25 cellular contexts compared by ENCODE assay signal in genomic region chr12:44053550-44054243, GRCh38.
DNase-seq lines count a peak whose midpoint lies in the region; ATAC-seq, FAIRE-seq and TF ChIP-seq lines count a peak whose summit lies in the region.
"Had no signal": no experiment of that assay in that cellular context is flagged by ENCODE, and none has a peak within 500 bp of the region (broad histone marks: within the 10 kb centered on the region; RNA-seq: fewer than 3 reads in every experiment).

No MANE protein-coding gene starts in this region.

- dilution Hi-C loops in keratinocyte (cut with MboI; ENCODE audit: extremely low pct_ligation_motif_present, low sequenced_read_pairs): no loop called here

- TF ChIP-seq POLR2A in H54 (IDR thresholded peaks at IDR 0.05; ENCODE audit: low read depth, low read length): no peak

- CTCF ChIA-PET in AG04449 (lab: Yijun Ruan, JAX): no interaction called here
- CTCF ChIA-PET in activated CD8-positive, alpha-beta T cell treated with anti-CD3 and anti-CD28 coated beads for 36 hours (lab: Charles Lee): no interaction called here

- H3K27ac Mint-ChIP-seq in activated CD8-positive, alpha-beta T cell treated with anti-CD3 and anti-CD28 coated beads for 36 hours: no peak overlapping the region
- H3K27ac Mint-ChIP-seq: activated CD4-positive, alpha-beta T cell treated with anti-CD3 and anti-CD28 coated beads, Interleukin-2, amount 10 ng/mL, durations not matched to agents 7 days and 5 days; naive thymus-derived CD8-positive, alpha-beta T cell had no signal

- no peaks in the 10 kb centered on the region for H3K9me1 ChIP-seq in keratinocyte (ENCODE audit: control insufficient read depth, extremely low read depth, insufficient read depth, low read length)

- H3K36me3 ChIP-seq in bronchial epithelial cell (ENCODE audit: control insufficient read depth, insufficient read depth, low read length): no peaks in the 10 kb centered on the region
- no peaks in the 10 kb centered on the region for H3K36me3 ChIP-seq in keratinocyte (ENCODE audit: control insufficient read depth in 2 of 2, extremely low read depth in 1 of 2, insufficient read depth in 2 of 2, low read length in 2 of 2)
- H3K36me3 ChIP-seq: HAP-1, lower lobe of right lung, SJSA1, upper lobe of right lung had no signal

- H3K27me3 ChIP-seq in bronchial epithelial cell (ENCODE audit: control insufficient read depth, insufficient read depth, low read length) (no peaks in the 10 kb centered on the region), keratinocyte (ENCODE audit: control insufficient read depth, extremely low read depth, insufficient read depth, low read length) (no peaks in the 10 kb centered on the region)
- H3K27me3 ChIP-seq: SJSA1, upper lobe of right lung had no signal

- H4K20me1 ChIP-seq in keratinocyte (ENCODE audit: control insufficient read depth, extremely low read depth, insufficient read depth, low read length): no peaks in the 10 kb centered on the region

- FAIRE-seq in bronchial epithelial cell (lab: Jason Lieb, UNC) (no peak), keratinocyte (lab: Jason Lieb, UNC) (peak; percentile 39), H54 (lab: Jason Lieb, UNC) (no peak)
- FAIRE-seq: G401.6, HTR-8/SVneo, TTC549 had no signal

- no peak overlapping the region for H3K9ac ChIP-seq in keratinocyte (ENCODE audit: control insufficient read depth, extremely low read depth, insufficient read depth, low read length)

- DNase-seq in AG04449 (ENCODE audit: low read depth, low spot score) (peak; percentile 23), HS-5 (ENCODE audit: low read depth) (peak; percentile 37), bronchial epithelial cell (ENCODE audit: low read depth) (peak; percentile 50), keratinocyte (ENCODE audit: low read depth, low spot score) (no peak), NCI-H69 (lab: John Stamatoyannopoulos, UW) (no peak), GF-D8 (lab: John Stamatoyannopoulos, UW) (no peak), H54 (ENCODE audit: insufficient read length, low spot score) (no peak)
- DNase-seq in activated CD8-positive, alpha-beta T cell treated with anti-CD3 and anti-CD28 coated beads for 36 hours: no peak
- DNase-seq: activated CD4-positive, alpha-beta T cell treated with anti-CD3 and anti-CD28 coated beads, Interleukin-2, amount 10 ng/mL, durations not matched to agents 7 days and 5 days; activated naive CD4-positive, alpha-beta T cell treated with anti-CD3 and anti-CD28 coated beads, Interleukin-2, amount 50 U/mL, for 16 hours; Caco-2; foreskin melanocyte; lower lobe of right lung; naive thymus-derived CD8-positive, alpha-beta T cell; NCI-H2029 treated with DMSO at 0.1 percent for 48 hours; NCI-H524; psoas muscle; stimulated activated naive CD8-positive, alpha-beta T cell treated with anti-CD3 and anti-CD28 coated beads, Interleukin-15, Interleukin-2, amounts not matched to agents 100 U/mL and 50 U/mL, for 24 hours; upper lobe of right lung had no signal

- H3K4me2 ChIP-seq in keratinocyte (ENCODE audit: control insufficient read depth, extremely low read depth, insufficient read depth, low read depth, low read length): peak overlapping the region; percentile 58

- no peak overlapping the region for H3K27ac ChIP-seq in keratinocyte (ENCODE audit: control insufficient read depth, insufficient read depth, low read length)
- H3K27ac ChIP-seq: lower lobe of right lung, psoas muscle, SJSA1, upper lobe of right lung had no signal

- H3K9me3 ChIP-seq in keratinocyte (ENCODE audit: control insufficient read depth, low read depth, low read length): no peaks in the 10 kb centered on the region
- H3K9me3 ChIP-seq: Caco-2, HAP-1, lower lobe of right lung, psoas muscle, SJSA1, upper lobe of right lung had no signal

- H3K79me2 ChIP-seq in keratinocyte (ENCODE audit: control insufficient read depth, insufficient read depth, low read length): no peaks in the 10 kb centered on the region

- peaks cover 15% of the 10 kb centered on the region for H3K4me1 ChIP-seq in keratinocyte (ENCODE audit: control insufficient read depth, extremely low read depth, insufficient read depth, low read length)
- H3K4me1 ChIP-seq: Caco-2, HAP-1, lower lobe of right lung, psoas muscle, SJSA1, upper lobe of right lung had no signal

- no peak overlapping the region for H3K4me3 ChIP-seq in AG04449 (ENCODE audit: low read depth, low read length)
- no peak overlapping the region for H3K4me3 ChIP-seq in bronchial epithelial cell (ENCODE audit: low read depth, low read length)
- no peak overlapping the region for H3K4me3 ChIP-seq in keratinocyte (ENCODE audit: control insufficient read depth in 2 of 3, extremely low read depth in 1 of 3, insufficient read depth in 2 of 3, low read depth in 1 of 3, low read length in 3 of 3)
- H3K4me3 ChIP-seq: HAP-1, lower lobe of right lung, psoas muscle, SJSA1, upper lobe of right lung had no signal

- no peaks in the 10 kb centered on the region for H3K4me1 Mint-ChIP-seq in activated CD8-positive, alpha-beta T cell treated with anti-CD3 and anti-CD28 coated beads for 36 hours (ENCODE audit: low read depth)
- H3K4me1 Mint-ChIP-seq: activated CD4-positive, alpha-beta T cell treated with anti-CD3 and anti-CD28 coated beads, Interleukin-2, amount 10 ng/mL, durations not matched to agents 7 days and 5 days; central memory CD8-positive, alpha-beta T cell; naive thymus-derived CD8-positive, alpha-beta T cell had no signal

- no peaks in the 10 kb centered on the region for H3K36me3 Mint-ChIP-seq in activated CD8-positive, alpha-beta T cell treated with anti-CD3 and anti-CD28 coated beads for 36 hours (ENCODE audit: low read depth)

- no peak for TF ChIP-seq CTCF in AG04449 (IDR thresholded peaks at IDR 0.05; ENCODE audit: insufficient read depth, low read length, missing control alignments)
- TF ChIP-seq CTCF in bronchial epithelial cell (IDR thresholded peaks at IDR 0.05; ENCODE audit: insufficient read depth, low read length, severe bottlenecking): no peak
- TF ChIP-seq CTCF in keratinocyte (optimal IDR thresholded peaks at IDR 0.05 in 1 of 3, IDR thresholded peaks at IDR 0.05 in 1 of 3, conservative IDR thresholded peaks at IDR 0.05 in 1 of 3; ENCODE audit: extremely low read depth in 1 of 3, insufficient read depth in 2 of 3, low read length in 3 of 3): no peak
- no peak for TF ChIP-seq CTCF in activated CD8-positive, alpha-beta T cell treated with anti-CD3 and anti-CD28 coated beads for 36 hours (IDR thresholded peaks at IDR 0.05)

- H3K27me3 Mint-ChIP-seq in activated CD8-positive, alpha-beta T cell treated with anti-CD3 and anti-CD28 coated beads for 36 hours: no peaks in the 10 kb centered on the region
- H3K27me3 Mint-ChIP-seq: activated CD4-positive, alpha-beta T cell treated with anti-CD3 and anti-CD28 coated beads, Interleukin-2, amount 10 ng/mL, durations not matched to agents 7 days and 5 days; central memory CD8-positive, alpha-beta T cell; naive thymus-derived CD8-positive, alpha-beta T cell had no signal

- POLR2A ChIA-PET in AG04449 (lab: Yijun Ruan, JAX): no interaction called here
- POLR2A ChIA-PET in activated CD8-positive, alpha-beta T cell treated with anti-CD3 and anti-CD28 coated beads for 36 hours (lab: Charles Lee): no interaction called here

- intact Hi-C loops in activated CD8-positive, alpha-beta T cell treated with anti-CD3 and anti-CD28 coated beads for 36 hours (cut with micrococcal nuclease): no loop called here

- no peak overlapping the region for H2AFZ ChIP-seq in keratinocyte (ENCODE audit: control insufficient read depth, low read length)

- no peak overlapping the region for H3K4me3 Mint-ChIP-seq in activated CD8-positive, alpha-beta T cell treated with anti-CD3 and anti-CD28 coated beads for 36 hours
- H3K4me3 Mint-ChIP-seq: activated CD4-positive, alpha-beta T cell treated with anti-CD3 and anti-CD28 coated beads, Interleukin-2, amount 10 ng/mL, durations not matched to agents 7 days and 5 days; central memory CD8-positive, alpha-beta T cell; naive thymus-derived CD8-positive, alpha-beta T cell had no signal

- no peak for ATAC-seq in activated CD8-positive, alpha-beta T cell treated with anti-CD3 and anti-CD28 coated beads for 36 hours
- ATAC-seq: naive thymus-derived CD8-positive, alpha-beta T cell; psoas muscle; stimulated activated naive CD8-positive, alpha-beta T cell treated with anti-CD3 and anti-CD28 coated beads, Interleukin-15, Interleukin-2, amounts not matched to agents 100 U/mL and 50 U/mL, for 24 hours; upper lobe of right lung had no signal

- H3K9me3 Mint-ChIP-seq in activated CD8-positive, alpha-beta T cell treated with anti-CD3 and anti-CD28 coated beads for 36 hours: no peaks in the 10 kb centered on the region
- H3K9me3 Mint-ChIP-seq: activated CD4-positive, alpha-beta T cell treated with anti-CD3 and anti-CD28 coated beads, Interleukin-2, amount 10 ng/mL, durations not matched to agents 7 days and 5 days; central memory CD8-positive, alpha-beta T cell; naive thymus-derived CD8-positive, alpha-beta T cell had no signal

Comparison
In these comparisons a context has a peak if more than half of its experiments do, and no peak if none do; other contexts are left out.
1. DNase-seq: peak in AG04449 (single experiment), HS-5 (single experiment) and bronchial epithelial cell (single experiment); none in keratinocyte (single experiment), NCI-H69 (single experiment), activated CD8-positive, alpha-beta T cell treated with anti-CD3 and anti-CD28 coated beads for 36 hours (single experiment), GF-D8 (single experiment) and H54 (single experiment).